ENCODE assay signal across 8 cellular contexts in the genomic region with DNA sequence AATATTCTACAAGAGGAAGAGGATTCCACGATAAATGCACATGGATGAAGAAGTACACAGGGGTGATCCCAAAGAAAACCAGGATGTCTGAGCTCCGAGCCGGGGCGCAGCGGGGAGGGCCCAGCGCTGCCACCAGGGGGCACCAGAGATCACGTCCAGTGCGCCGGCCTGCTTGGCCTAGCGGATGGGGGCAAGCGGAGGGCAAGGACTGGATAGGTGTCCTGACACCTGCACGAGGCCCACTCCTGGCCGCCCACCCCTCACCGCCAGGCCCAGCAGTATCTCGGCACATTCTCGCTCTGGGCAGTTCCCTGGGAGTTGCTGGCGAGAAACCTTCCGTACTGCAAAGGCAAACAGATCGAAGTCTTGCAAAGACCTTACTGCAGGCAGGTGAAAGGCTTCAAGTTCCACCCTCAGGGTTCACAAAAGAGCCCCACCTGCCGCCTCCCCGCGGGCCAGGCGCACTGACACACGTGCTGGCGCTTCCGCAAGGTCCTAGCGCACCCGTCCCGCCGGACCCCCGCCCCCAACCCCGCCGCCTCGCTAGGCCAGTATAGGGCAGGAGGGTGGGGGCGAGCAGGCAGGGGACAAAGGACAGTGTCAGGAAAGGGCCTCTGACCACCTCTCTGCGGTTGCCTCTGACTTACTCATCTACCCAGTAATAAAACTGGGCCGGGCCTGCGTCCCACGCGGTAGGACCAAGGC. TPM values are rescaled to one million over a fixed set of nuclear protein-coding genes. Genes with fewer than 3 reads are reported as not detected.
DNase-seq lines count a peak whose midpoint lies in the region; ATAC-seq and TF ChIP-seq lines count a peak whose summit lies in the region.

No MANE protein-coding gene starts in this region.

- no peak overlapping the region for H3K27ac Mint-ChIP-seq in activated CD4-positive, alpha-beta T cell treated with anti-CD3 and anti-CD28 coated beads, Interleukin-2, amount 10 ng/mL, durations not matched to agents 24 days and 14 days

- no peaks in the 10 kb centered on the region for H3K36me3 ChIP-seq in right lobe of liver

- peaks cover 0 to 27% of the 10 kb centered on the region in 2 donors for H3K27me3 ChIP-seq in right lobe of liver

- H3K4me1 Mint-ChIP-seq in activated CD4-positive, alpha-beta T cell treated with anti-CD3 and anti-CD28 coated beads, Interleukin-2, amount 10 ng/mL, durations not matched to agents 24 days and 14 days: peaks cover 8% of the 10 kb centered on the region

- ATAC-seq in right lobe of liver (peak; percentile 66 to 73 (median 71)), HG03460 (IDR thresholded peaks at IDR 0.05; ENCODE audit: unreplicated experiment) (no peak)

- H3K9me3 Mint-ChIP-seq in activated CD4-positive, alpha-beta T cell treated with anti-CD3 and anti-CD28 coated beads, Interleukin-2, amount 10 ng/mL, durations not matched to agents 24 days and 14 days: no peaks in the 10 kb centered on the region

- H3K4me3 Mint-ChIP-seq in activated CD4-positive, alpha-beta T cell treated with anti-CD3 and anti-CD28 coated beads, Interleukin-2, amount 10 ng/mL, durations not matched to agents 24 days and 14 days: no peak overlapping the region

- intact Hi-C loops in activated CD4-positive, alpha-beta T cell treated with anti-CD3 and anti-CD28 coated beads, Interleukin-2, amount 10 ng/mL, durations not matched to agents 24 days and 14 days (cut with micrococcal nuclease): loop anchor here (1.0 to 5.0 kb wide), 3 partner anchors 31 to 59 kb away; a partner anchor contains a TSS
- intact Hi-C loops in right lobe of liver (cut with DNase I): loop anchor here (5.0 to 10.0 kb wide), 3 partner anchors 62 to 237 kb away; no protein-coding TSS in a partner anchor

- 26% methylated on average over 17 of the region's 40 CpGs for WGBS in right lobe of liver (ENCODE audit: insufficient coverage, low coverage, low lambda C conversion rate, missing lambda C conversion rate)

- no peak overlapping the region for H3K4me3 ChIP-seq in right lobe of liver

- peaks cover 0 to 17% (median 0%) of the 10 kb centered on the region in 4 donors for H3K4me1 ChIP-seq in right lobe of liver

- H3K27me3 Mint-ChIP-seq in activated CD4-positive, alpha-beta T cell treated with anti-CD3 and anti-CD28 coated beads, Interleukin-2, amount 10 ng/mL, durations not matched to agents 24 days and 14 days: peaks cover 45% of the 10 kb centered on the region

- TF ChIP-seq POLR2A in right lobe of liver (IDR thresholded peaks at IDR 0.05): no peak

- TF ChIP-seq CTCF in right lobe of liver (IDR thresholded peaks at IDR 0.05): peak; percentile 87 to 100 (median 99)

- H3K27ac ChIP-seq in right lobe of liver: no peak overlapping the region

- no peaks in the 10 kb centered on the region for H3K36me3 Mint-ChIP-seq in activated CD4-positive, alpha-beta T cell treated with anti-CD3 and anti-CD28 coated beads, Interleukin-2, amount 10 ng/mL, durations not matched to agents 24 days and 14 days (ENCODE audit: low read depth)

- H3K9me3 ChIP-seq in right lobe of liver: no peaks in the 10 kb centered on the region

- DNase-seq in DMS 273 (lab: John Stamatoyannopoulos, UW; ENCODE audit: unreplicated experiment): peak; percentile 69
- no peak for DNase-seq in DMS 273 treated with DMSO at 0.1 percent for 48 hours (lab: John Stamatoyannopoulos, UW)
- DNase-seq in NCI-H146 treated with DMSO at 0.1 percent for 48 hours (lab: John Stamatoyannopoulos, UW; ENCODE audit: unreplicated experiment): peak; percentile 43
- DNase-seq in activated CD4-positive, alpha-beta T cell treated with anti-CD3 and anti-CD28 coated beads, Interleukin-2, amount 10 ng/mL, durations not matched to agents 24 days and 14 days: peak; percentile 93
- peak; percentile 15 for DNase-seq in dedifferentiated amniotic fluid mesenchymal stem cell (ENCODE audit: extremely low spot score)
- DNase-seq in right lobe of liver: peak; percentile 78 to 84 (median 84)
- peak; percentile 21 to 70 (median 57) for DNase-seq in stimulated activated CD4-positive, alpha-beta T cell treated with anti-CD3 and anti-CD28 coated beads, TNF-alpha, amount 100 ng/mL, for 48 hours (ENCODE audit: low read depth in 3 of 3)

RNA-seq across cellular contexts. Expression of a gene that starts 3.3 kb away (rescaled TPM):
- total RNA-seq in activated CD4-positive, alpha-beta T cell treated with anti-CD3 and anti-CD28 coated beads, Interleukin-2, amount 10 ng/mL, durations not matched to agents 24 days and 14 days: not detected in 2 replicates
- total RNA-seq in right lobe of liver: under 1 TPM in 1 of 6 experiments, not detected in 5; 0.24 TPM

RNA-seq across cellular contexts. Expression of a gene that starts 28.1 kb away (rescaled TPM):
- 82.7 and 95.7 TPM in 2 replicates for total RNA-seq in activated CD4-positive, alpha-beta T cell treated with anti-CD3 and anti-CD28 coated beads, Interleukin-2, amount 10 ng/mL, durations not matched to agents 24 days and 14 days
- total RNA-seq in right lobe of liver: 10 to 100 TPM in 2 of 6 experiments, 1 to 10 TPM in 4; 5.0 to 18.0 (median 7.2) TPM

RNA-seq across cellular contexts. Expression of a gene that starts 40.7 kb away (rescaled TPM):
- total RNA-seq in activated CD4-positive, alpha-beta T cell treated with anti-CD3 and anti-CD28 coated beads, Interleukin-2, amount 10 ng/mL, durations not matched to agents 24 days and 14 days: 0.33 and 0.54 TPM in 2 replicates
- total RNA-seq in right lobe of liver: under 1 TPM in 4 of 6 experiments, not detected in 2; 0.05 to 0.19 (median 0.10) TPM

RNA-seq across cellular contexts. Expression of a gene that starts 43.9 kb away (rescaled TPM):
- 22.8 and 23.3 TPM in 2 replicates for total RNA-seq in activated CD4-positive, alpha-beta T cell treated with anti-CD3 and anti-CD28 coated beads, Interleukin-2, amount 10 ng/mL, durations not matched to agents 24 days and 14 days
- 1 to 10 TPM; 4.6 to 8.7 (median 5.8) TPM for total RNA-seq in right lobe of liver
